In genomic region chr4:127120706-127121105, GRCh38 we compare ENCODE assay signal across 14 cellular contexts.
DNase-seq lines count a peak whose midpoint lies in the region; ATAC-seq and TF ChIP-seq lines count a peak whose summit lies in the region.
"Had no signal": no experiment of that assay in that cellular context is flagged by ENCODE, and none has a peak within 500 bp of the region (broad histone marks: within the 10 kb centered on the region; RNA-seq: fewer than 3 reads in every experiment).

No MANE protein-coding gene starts in this region.

- no peak overlapping the region for H3K14ac ChIP-seq in H9 (ENCODE audit: insufficient read depth, low read length)

- H3K79me1 ChIP-seq in H9 (ENCODE audit: insufficient read depth, low read depth, low read length, poor library complexity, severe bottlenecking), result no peaks in the 10 kb centered on the region

- H3K36me3 ChIP-seq in endodermal cell (ENCODE audit: control insufficient read depth, insufficient read depth, low read length), result no peaks in the 10 kb centered on the region
- H3K36me3 ChIP-seq in breast epithelium, result no peaks in the 10 kb centered on the region
- H3K36me3 ChIP-seq in aorta (ENCODE audit: control insufficient read depth in 1 of 2, insufficient read depth in 2 of 2, low read length in 1 of 2), result no peaks in the 10 kb centered on the region
- H3K36me3 ChIP-seq: BE2C had no signal

- H3K27me3 ChIP-seq in H9 (ENCODE audit: insufficient read depth, low read length) (no peaks in the 10 kb centered on the region), endodermal cell (ENCODE audit: control insufficient read depth, insufficient read depth, low read length, poor library complexity, severe bottlenecking) (no peaks in the 10 kb centered on the region), breast epithelium (no peaks in the 10 kb centered on the region), aorta (ENCODE audit: control insufficient read depth in 1 of 2, insufficient read depth in 2 of 2, low read length in 1 of 2) (no peaks in the 10 kb centered on the region)
- H3K27me3 ChIP-seq: BE2C had no signal

- H3K4me3 Mint-ChIP-seq in H9, result no peak overlapping the region
- no peak overlapping the region for H3K4me3 Mint-ChIP-seq in endodermal cell
- H3K4me3 Mint-ChIP-seq in glutamatergic neuron (ENCODE audit: unreplicated experiment), result no peak overlapping the region
- H3K4me3 Mint-ChIP-seq: CD8-positive, alpha-beta T cell had no signal

- peaks cover 3% of the 10 kb centered on the region in 2 experiments; a peak in 4 of 5 replicates for H3K9me3 Mint-ChIP-seq in H9
- H3K9me3 Mint-ChIP-seq in endodermal cell, result peaks cover 14% of the 10 kb centered on the region
- peaks cover 2% of the 10 kb centered on the region for H3K9me3 Mint-ChIP-seq in glutamatergic neuron (ENCODE audit: unreplicated experiment)

- H3K56ac ChIP-seq in H9 (ENCODE audit: insufficient read length, low read depth, low read length), result no peak overlapping the region

- no peak overlapping the region for H3K4me2 ChIP-seq in H9 (ENCODE audit: insufficient read depth, insufficient read length, low read length)
- H3K4me2 ChIP-seq: A549 had no signal

- no peak overlapping the region for H4K5ac ChIP-seq in H9 (ENCODE audit: insufficient read length, low read depth, low read length)

- H3K36me3 Mint-ChIP-seq in H9 (ENCODE audit: insufficient read depth in 1 of 3, low read depth in 3 of 3) (peaks cover 0 to 10% (median 4%) of the 10 kb centered on the region in 3 experiments; a peak in 6 of 7 replicates), endodermal cell (ENCODE audit: low read depth) (no peaks in the 10 kb centered on the region), glutamatergic neuron (ENCODE audit: unreplicated experiment) (no peaks in the 10 kb centered on the region)
- H3K36me3 Mint-ChIP-seq: CD8-positive, alpha-beta T cell had no signal

- H3K23me2 ChIP-seq in H9 (ENCODE audit: insufficient read length, low read depth, low read length, poor library complexity, severe bottlenecking), result no peaks in the 10 kb centered on the region

- no peak overlapping the region for H3K18ac ChIP-seq in H9 (ENCODE audit: insufficient read length, low read depth, low read length)

- no peak overlapping the region for H3K23ac ChIP-seq in H9 (ENCODE audit: insufficient read length, low read depth, low read length)

- no peak for ATAC-seq in aorta (ENCODE audit: low FRiP score)
- ATAC-seq: A549; CD8-positive, alpha-beta T cell; GM12878; HepG2 had no signal

- DNase-seq in H9 (no peak), NCI-H524 treated with DMSO at 0.1 percent for 48 hours (lab: John Stamatoyannopoulos, UW) (peak; percentile 86), endodermal cell (no peak), breast epithelium (ENCODE audit: low spot score in 2 of 2) (no peak), aorta (no peak), glutamatergic neuron (no peak)
- DNase-seq: BE2C; Caco-2; CD8-positive, alpha-beta T cell; DMS 273 treated with DMSO at 0.1 percent for 48 hours had no signal

- H2AK5ac ChIP-seq in H9 (ENCODE audit: insufficient read length, low read length), result no peak overlapping the region

- no peak overlapping the region for H3K9ac ChIP-seq in H9 (ENCODE audit: extremely low read depth, insufficient read length, low read length)
- no peak overlapping the region for H3K9ac ChIP-seq in endodermal cell (ENCODE audit: extremely low read depth, low read length, poor library complexity, severe bottlenecking)

- H3K4me1 Mint-ChIP-seq in H9 (peaks cover 35 to 42% of the 10 kb centered on the region in 2 experiments), endodermal cell (peaks cover 18% of the 10 kb centered on the region), glutamatergic neuron (ENCODE audit: low read depth, unreplicated experiment) (peaks cover 4% of the 10 kb centered on the region)

- H2BK120ac ChIP-seq in H9 (ENCODE audit: low read depth, low read length, poor library complexity, severe bottlenecking), result no peak overlapping the region

- H3K27ac ChIP-seq in H9 (ENCODE audit: insufficient read length, low read depth, low read length) (no peak overlapping the region), endodermal cell (ENCODE audit: low read depth, low read length) (no peak overlapping the region), breast epithelium (no peak overlapping the region), aorta (ENCODE audit: low read depth in 1 of 2, low read length in 2 of 2) (no peak overlapping the region)
- H3K27ac ChIP-seq: A549, C4-2B had no signal

- TF ChIP-seq CTCF in H9 (conservative IDR thresholded peaks at IDR 0.05) (no peak), endodermal cell (conservative IDR thresholded peaks at IDR 0.05) (no peak), breast epithelium (IDR thresholded peaks at IDR 0.05) (no peak), glutamatergic neuron (IDR thresholded peaks at IDR 0.05; ENCODE audit: partially characterized antibody, unreplicated experiment) (no peak)

- no peak overlapping the region for H3T11ph ChIP-seq in H9 (ENCODE audit: low read length)

- no peak overlapping the region for H3K4ac ChIP-seq in H9 (ENCODE audit: low read depth, low read length)

- H3K27ac Mint-ChIP-seq in H9 (peak overlapping the region in 2 of 3 experiments; percentile 12 to 39; a peak in 1 of 7 replicates), endodermal cell (no peak overlapping the region), glutamatergic neuron (ENCODE audit: unreplicated experiment) (no peak overlapping the region)
- H3K27ac Mint-ChIP-seq: CD8-positive, alpha-beta T cell had no signal

- no peaks in the 10 kb centered on the region for H3K4me1 ChIP-seq in H9 (ENCODE audit: insufficient read depth, low read length)
- peaks cover 3% of the 10 kb centered on the region for H3K4me1 ChIP-seq in endodermal cell (ENCODE audit: control insufficient read depth, insufficient read depth, low read length)
- H3K4me1 ChIP-seq in breast epithelium, result no peaks in the 10 kb centered on the region
- H3K4me1 ChIP-seq in aorta (ENCODE audit: control insufficient read depth in 1 of 2, insufficient read depth in 2 of 2, low read length in 2 of 2), result no peaks in the 10 kb centered on the region
- H3K4me1 ChIP-seq: A549, BE2C, Caco-2 had no signal

- intact Hi-C loops in breast epithelium (cut with DNase I; ENCODE audit: low total_unique reads) (no loop called here), aorta (cut with DNase I) (no loop called here)

- H3K4me3 ChIP-seq in endodermal cell (ENCODE audit: low read length), result peak overlapping the region; percentile 11
- no peak overlapping the region for H3K4me3 ChIP-seq in breast epithelium
- no peak overlapping the region for H3K4me3 ChIP-seq in aorta (ENCODE audit: low read length in 2 of 2)
- H3K4me3 ChIP-seq: A549, GM12878 had no signal

- no peak overlapping the region for H2BK15ac ChIP-seq in H9 (ENCODE audit: low read depth, low read length)

- H2AFZ ChIP-seq in H9 (ENCODE audit: low read length), result no peak overlapping the region

- TF ChIP-seq POLR2A in breast epithelium (IDR thresholded peaks at IDR 0.05), result no peak

- no peak overlapping the region for H2BK12ac ChIP-seq in H9 (ENCODE audit: insufficient read length, low read depth, low read length)

- WGBS in H9 (ENCODE audit: extremely low coverage, insufficient read length, low lambda C conversion rate), result no CpG with 5 or more reads among the region's 7 CpGs
- WGBS in endodermal cell (ENCODE audit: insufficient coverage in 1 of 2, insufficient read length in 1 of 2), 2 experiments, result 92 to 93% methylated on average over 2 to 7 of the region's 7 CpGs
- 94 to 95% methylated on average over 7 of the region's 7 CpGs for WGBS in aorta, 2 donors

- H3K79me2 ChIP-seq in H9 (ENCODE audit: insufficient read depth, low read length), result no peaks in the 10 kb centered on the region

- H4K91ac ChIP-seq in H9 (ENCODE audit: insufficient read length, low read depth, low read length), result no peak overlapping the region

- H4K8ac ChIP-seq in H9 (replicated peaks; ENCODE audit: insufficient read length, low read depth, low read length), result no peak overlapping the region

- no peak overlapping the region for H2BK20ac ChIP-seq in H9 (ENCODE audit: low read depth, low read length, poor library complexity, severe bottlenecking)

- no peaks in the 10 kb centered on the region for H3K27me3 Mint-ChIP-seq in H9 (ENCODE audit: low read depth)
- no peaks in the 10 kb centered on the region for H3K27me3 Mint-ChIP-seq in endodermal cell (ENCODE audit: insufficient read depth)
- H3K27me3 Mint-ChIP-seq in glutamatergic neuron (ENCODE audit: unreplicated experiment), result no peaks in the 10 kb centered on the region

- H4K20me1 ChIP-seq in H9 (ENCODE audit: control insufficient read depth, insufficient read depth, insufficient read length), result no peaks in the 10 kb centered on the region

- no peak overlapping the region for H2BK5ac ChIP-seq in H9 (ENCODE audit: insufficient read length, low read length)

- H3K9me3 ChIP-seq in H9 (ENCODE audit: control insufficient read depth, low read depth, low read length) (no peaks in the 10 kb centered on the region), endodermal cell (ENCODE audit: control insufficient read depth, low read length) (peaks cover 11% of the 10 kb centered on the region), breast epithelium (no peaks in the 10 kb centered on the region), aorta (ENCODE audit: control insufficient read depth, low read length) (no peaks in the 10 kb centered on the region)
- H3K9me3 ChIP-seq: A549, BE2C, Caco-2 had no signal

Comparison
In these comparisons a context has a peak if more than half of its experiments do, and no peak if none do; other contexts are left out.
1. H3K27ac Mint-ChIP-seq: peak in H9 (2 of 3); none in endodermal cell (single experiment) and glutamatergic neuron (single experiment).